ENCODE assay signal across 11 cellular contexts in genomic region chr7:26490631-26491624, GRCh38.
DNase-seq lines count a peak whose midpoint lies in the region; ATAC-seq, FAIRE-seq and TF ChIP-seq lines count a peak whose summit lies in the region.
"Had no signal": no experiment of that assay in that cellular context is flagged by ENCODE, and none has a peak within 500 bp of the region (broad histone marks: within the 10 kb centered on the region; RNA-seq: fewer than 3 reads in every experiment).

No MANE protein-coding gene starts in this region.

- FAIRE-seq in bronchial epithelial cell (lab: Jason Lieb, UNC) = no peak

- DNase-seq in HEK293T (ENCODE audit: extremely low spot score) (no peak), NCI-H345 (lab: John Stamatoyannopoulos, UW) (peak; percentile 81), bronchial epithelial cell (ENCODE audit: low read depth) (peak; percentile 92), renal cortical epithelial cell (ENCODE audit: low read depth) (peak; percentile 35), OCI-M2 (lab: John Stamatoyannopoulos, UW; ENCODE audit: unreplicated experiment) (no peak), OCI-M1 (lab: John Stamatoyannopoulos, UW) (no peak)
- DNase-seq in activated CD8-positive, alpha-beta memory T cell treated with anti-CD3 and anti-CD28 coated beads for 24 hours = no peak
- DNase-seq: activated gamma-delta T cell treated with Interleukin-2 at 50 U/mL for 16 hours; Right ventricle myocardium superior; stimulated activated CD4-positive, alpha-beta T cell treated with anti-CD3 and anti-CD28 coated beads, Interleukin-4, amount 100 ng/mL, for 1 hour had no signal

- CTCF ChIA-PET in HEK293T (lab: Yijun Ruan, JAX) = interaction anchor here (1.0 to 1.1 kb wide), 2 partner anchors 121 to 177 kb away, joined by 3 read pairs; no protein-coding TSS in a partner anchor

- no peak for TF ChIP-seq CTCF in bronchial epithelial cell (IDR thresholded peaks at IDR 0.05; ENCODE audit: insufficient read depth, low read length, severe bottlenecking)

- no peak for ATAC-seq in GM21515 (IDR thresholded peaks at IDR 0.05; ENCODE audit: unreplicated experiment)

- H3K27me3 ChIP-seq in bronchial epithelial cell (ENCODE audit: control insufficient read depth, insufficient read depth, low read length) = peaks cover 3% of the 10 kb centered on the region

- no peak overlapping the region for H3K4me3 ChIP-seq in bronchial epithelial cell (ENCODE audit: low read depth, low read length)

- POLR2A ChIA-PET in HEK293T (lab: Yijun Ruan, JAX) = interaction anchor here (0.5 to 1.7 kb wide), 2 partner anchors 94 to 691 kb away, joined by 3 to 4 read pairs; no protein-coding TSS in a partner anchor

- H3K36me3 ChIP-seq in bronchial epithelial cell (ENCODE audit: control insufficient read depth, insufficient read depth, low read length) = no peaks in the 10 kb centered on the region

TF ChIP-seq in HEK293T, 16 proteins besides CTCF, POLR2A, EP300 and RAD21:
- TF ChIP-seq L3MBTL2 (conservative IDR thresholded peaks at IDR 0.05) (peak; percentile 41; the same call in 1 of the 2 replicates), HDGF (IDR thresholded peaks at IDR 0.05; ENCODE audit: borderline replicate concordance) (no peak), PKNOX1 (IDR thresholded peaks at IDR 0.05) (no peak)

Comparison
In these comparisons a context has a peak if more than half of its experiments do, and no peak if none do; other contexts are left out.
1. DNase-seq: peak in NCI-H345 (single experiment), bronchial epithelial cell (single experiment) and renal cortical epithelial cell (single experiment); none in HEK293T (single experiment), activated CD8-positive, alpha-beta memory T cell treated with anti-CD3 and anti-CD28 coated beads for 24 hours (single experiment), OCI-M2 (single experiment) and OCI-M1 (single experiment).